19 cellular contexts compared by ENCODE assay signal in the genomic region with DNA sequence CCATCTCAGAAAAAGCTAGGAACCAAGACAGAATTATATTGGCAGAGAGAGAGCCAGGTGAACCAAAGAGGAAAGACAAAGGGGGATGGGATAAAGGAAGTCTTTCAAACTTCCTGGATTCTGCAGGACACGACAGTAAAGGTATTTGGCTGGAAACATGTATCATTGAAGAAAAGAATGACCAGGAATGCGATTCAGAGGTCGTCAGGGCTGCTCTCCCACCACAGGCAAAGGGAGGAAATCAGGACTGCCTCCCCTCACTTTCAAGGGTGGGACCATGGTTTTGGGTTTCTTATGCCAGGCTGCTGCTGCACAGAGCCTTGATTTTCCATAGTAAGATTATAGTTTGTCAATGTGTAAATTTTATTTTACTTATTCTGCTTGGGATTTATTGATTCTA.
"Had no signal": no experiment of that assay in that cellular context is flagged by ENCODE, and none has a peak within 500 bp of the region (broad histone marks: within the 10 kb centered on the region; RNA-seq: fewer than 3 reads in every experiment).

No MANE protein-coding gene starts in this region.

- H3K4me1 ChIP-seq: spleen had no signal

- H3K36me3 ChIP-seq: cardiac muscle cell, spleen, thoracic aorta, WERI-Rb-1 had no signal

- H3K4me1 Mint-ChIP-seq: naive thymus-derived CD8-positive, alpha-beta T cell; stimulated activated memory B cell treated with anti-CD40 and anti-IgM and Interleukin-4, amounts not matched to agents 10 μg/mL and 1 μg/mL and 100 μg/mL, for 72 hours had no signal

- H3K27me3 Mint-ChIP-seq: activated naive CD8-positive, alpha-beta T cell; naive thymus-derived CD8-positive, alpha-beta T cell; stimulated activated memory B cell treated with anti-CD40 and anti-IgM and Interleukin-4, amounts not matched to agents 10 μg/mL and 1 μg/mL and 100 μg/mL, for 72 hours had no signal

- H3K9me3 ChIP-seq: thoracic aorta had no signal

- ATAC-seq: left ventricle myocardium superior; naive thymus-derived CD8-positive, alpha-beta T cell; stimulated activated memory B cell treated with anti-CD40 and anti-IgM and Interleukin-4, amounts not matched to agents 10 μg/mL and 1 μg/mL and 100 μg/mL, for 72 hours had no signal

- H3K27me3 ChIP-seq: cardiac muscle cell, hepatocyte, spleen had no signal

- H3K36me3 Mint-ChIP-seq: activated naive CD8-positive, alpha-beta T cell; naive thymus-derived CD8-positive, alpha-beta T cell; stimulated activated memory B cell treated with anti-CD40 and anti-IgM and Interleukin-4, amounts not matched to agents 10 μg/mL and 1 μg/mL and 100 μg/mL, for 72 hours had no signal

- H3K4me3 Mint-ChIP-seq: activated naive CD8-positive, alpha-beta T cell; activated T-helper 1 cell treated with anti-CD3 and anti-CD28 coated beads, Interleukin-12 subunit alpha, Interleukin-12 subunit beta, Interleukin-2, Interleukin-4 antibody, amounts not matched to agents 30 ng/mL and 10 ng/mL and 1 ng/mL, durations not matched to agents 14 hours and 24 hours and 36 hours; naive thymus-derived CD8-positive, alpha-beta T cell; stimulated activated memory B cell treated with anti-CD40 and anti-IgM and Interleukin-4, amounts not matched to agents 10 μg/mL and 1 μg/mL and 100 μg/mL, for 72 hours had no signal

- H3K79me2 ChIP-seq: hepatocyte had no signal

- H3K4me2 ChIP-seq: hepatocyte had no signal

- H3K27ac Mint-ChIP-seq: activated naive CD8-positive, alpha-beta T cell; activated T-helper 1 cell treated with anti-CD3 and anti-CD28 coated beads, Interleukin-12 subunit alpha, Interleukin-12 subunit beta, Interleukin-2, Interleukin-4 antibody, amounts not matched to agents 30 ng/mL and 10 ng/mL and 1 ng/mL, durations not matched to agents 14 hours and 24 hours and 36 hours; naive thymus-derived CD8-positive, alpha-beta T cell; stimulated activated memory B cell treated with anti-CD40 and anti-IgM and Interleukin-4, amounts not matched to agents 10 μg/mL and 1 μg/mL and 100 μg/mL, for 72 hours had no signal

- DNase-seq: activated CD4-positive, alpha-beta T cell treated with anti-CD3 and anti-CD28 coated beads, Interleukin-2, amount 50 U/mL, for 4 hours; dermis blood vessel endothelial cell; effector memory CD4-positive, alpha-beta T cell; foreskin fibroblast; left ventricle myocardium superior; naive thymus-derived CD8-positive, alpha-beta T cell; nucleus accumbens; spleen; stimulated activated CD4-positive, alpha-beta T cell treated with anti-CD3 and anti-CD28 coated beads, Interleukin-4, amount 100 ng/mL, for 4 hours; SW 1271; T-helper 2 cell; WERI-Rb-1 had no signal

- H3K9me3 Mint-ChIP-seq: activated T-helper 1 cell treated with anti-CD3 and anti-CD28 coated beads, Interleukin-12 subunit alpha, Interleukin-12 subunit beta, Interleukin-2, Interleukin-4 antibody, amounts not matched to agents 30 ng/mL and 10 ng/mL and 1 ng/mL, durations not matched to agents 14 hours and 24 hours and 36 hours had no signal

- H3K4me3 ChIP-seq: cardiac muscle cell, hepatocyte, spleen, thoracic aorta had no signal

- H3K27ac ChIP-seq: cardiac muscle cell, epithelial cell of prostate, hepatocyte, spleen, thoracic aorta, WERI-Rb-1 had no signal

- H2AFZ ChIP-seq: hepatocyte had no signal
